Comparison of ENCODE assay signal across 8 cellular contexts in the genomic region with DNA sequence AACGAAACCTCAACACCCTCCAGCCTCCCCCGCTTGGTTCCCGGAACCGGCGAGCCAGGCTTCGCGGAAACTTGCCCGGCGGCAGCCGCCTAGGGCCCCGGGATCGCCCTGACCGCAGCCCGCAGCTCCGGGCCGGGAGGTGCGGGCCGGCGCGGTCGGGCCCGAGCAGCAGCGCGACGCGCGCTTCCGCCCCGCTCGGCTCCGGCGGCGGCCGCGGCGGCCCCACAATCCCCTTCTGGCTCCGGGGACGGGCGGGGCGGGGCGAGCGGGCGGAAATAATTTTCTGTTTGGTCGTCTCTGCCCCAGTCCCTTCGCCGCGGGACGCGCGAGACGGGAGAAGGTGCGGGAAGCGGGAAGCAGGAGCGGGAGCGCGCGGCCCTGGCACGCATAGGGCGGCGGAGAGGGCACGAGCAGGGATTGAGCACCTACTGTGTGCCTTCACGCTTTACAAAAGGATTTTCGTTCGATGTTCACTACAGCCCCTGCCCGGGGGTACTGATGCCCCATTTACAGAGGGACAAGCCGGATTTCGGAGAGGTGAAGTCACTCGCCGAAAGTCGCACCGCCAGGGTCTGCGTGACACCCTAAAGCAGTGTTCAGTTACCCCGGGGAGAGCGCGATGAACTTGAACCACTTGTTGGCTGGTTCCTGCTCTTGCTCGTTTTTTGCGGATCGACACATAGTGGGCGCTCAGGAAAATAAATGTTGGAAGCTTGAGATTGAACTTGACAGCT. TPM values are rescaled to one million over a fixed set of nuclear protein-coding genes. Genes with fewer than 3 reads are reported as not detected.
A peak's percentile ranks its signal among the peaks of the same experiment; 100 is the strongest.
DNase-seq lines count a peak whose midpoint lies in the region; ATAC-seq and TF ChIP-seq lines count a peak whose summit lies in the region.

No MANE protein-coding gene starts in this region.

- peak overlapping the region; percentile 83 for H3K4me3 Mint-ChIP-seq in chondrocyte (ENCODE audit: unreplicated experiment)

- H3K9me3 Mint-ChIP-seq in chondrocyte (ENCODE audit: low read depth) = no peaks in the 10 kb centered on the region

- no peaks in the 10 kb centered on the region for H3K36me3 Mint-ChIP-seq in chondrocyte (ENCODE audit: low read depth)

- DNase-seq in GM04504 (ENCODE audit: low read depth) (peak; percentile 69), NCI-H2227 (lab: John Stamatoyannopoulos, UW; ENCODE audit: unreplicated experiment) (peak; percentile 93), chondrocyte (ENCODE audit: low spot score) (no peak), kidney glomerular epithelial cell (lab: John Stamatoyannopoulos, UW) (peak; percentile 38)
- DNase-seq in activated CD4-positive, alpha-beta T cell treated with anti-CD3 and anti-CD28 coated beads for 1 hour = peak; percentile 69
- DNase-seq in stimulated activated CD4-positive, alpha-beta T cell treated with anti-CD3 and anti-CD28 coated beads, Interleukin-12 subunit alpha, Interleukin-12 subunit beta, amount 100 ng/mL, for 48 hours (ENCODE audit: low read depth in 2 of 3, low spot score in 1 of 3) = peak; percentile 70 to 79 (median 71)

- ATAC-seq in HG02840 (IDR thresholded peaks at IDR 0.05; ENCODE audit: low FRiP score, unreplicated experiment) (peak; percentile 38), HG02981 (IDR thresholded peaks at IDR 0.05; ENCODE audit: unreplicated experiment) (no peak)

- no peak for TF ChIP-seq CTCF in chondrocyte (IDR thresholded peaks at IDR 0.05)

- H3K27me3 Mint-ChIP-seq in chondrocyte (ENCODE audit: low read depth) = peaks cover 5% of the 10 kb centered on the region

- H3K27ac Mint-ChIP-seq in chondrocyte (ENCODE audit: unreplicated experiment) = peak overlapping the region; percentile 81

- H3K4me1 Mint-ChIP-seq in chondrocyte (ENCODE audit: low read depth) = peaks cover 53% of the 10 kb centered on the region

RNA-seq across cellular contexts. Expression of a gene that starts 2.7 kb away (rescaled TPM):
- total RNA-seq in chondrocyte = 44.9 to 64.2 TPM (median 50.0 TPM) in 3 replicates

RNA-seq across cellular contexts. Expression of a gene that starts 27.6 kb away (rescaled TPM):
- total RNA-seq in chondrocyte = 1.2 to 3.4 TPM (median 2.8 TPM) in 3 replicates

RNA-seq across cellular contexts. Expression of a gene that starts 27.8 kb away (rescaled TPM):
- total RNA-seq in chondrocyte = 17.2 to 18.4 TPM (median 17.9 TPM) in 3 replicates

RNA-seq across cellular contexts. Expression of a gene that starts 45.8 kb away (rescaled TPM):
- total RNA-seq in chondrocyte = 50.7 to 56.1 TPM (median 55.2 TPM) in 3 replicates

RNA-seq across cellular contexts. Expression of a gene that starts 50.2 kb away (rescaled TPM):
- 118 to 156 TPM (median 120 TPM) in 3 replicates for total RNA-seq in chondrocyte
